In genomic region chr1:6180215-6180577, GRCh38 we compare ENCODE assay signal across 9 cellular contexts. TPM values are rescaled to one million over a fixed set of nuclear protein-coding genes. Genes with fewer than 3 reads are reported as not detected.
DNase-seq lines count a peak whose midpoint lies in the region; ATAC-seq, FAIRE-seq and TF ChIP-seq lines count a peak whose summit lies in the region.
"Had no signal": no experiment of that assay in that cellular context is flagged by ENCODE, and none has a peak within 500 bp of the region (broad histone marks: within the 10 kb centered on the region; RNA-seq: fewer than 3 reads in every experiment).

Gene CHD5, minus strand, starts transcription at chr1:6180321. Its CDS starts 298 bp downstream, at chr1:6180023.

- H4K91ac ChIP-seq in H1 (replicated peaks; ENCODE audit: insufficient read length, low read length): no peak within 1 kb of the TSS

- peaks cover 3 to 19% of the 10 kb centered on the region in 2 experiments for H4K20me1 ChIP-seq in H1 (replicated peaks in 1 of 2; ENCODE audit: control insufficient read depth in 1 of 2, insufficient read depth in 2 of 2, low read length in 2 of 2)

- peak in 1 of 2 experiments; percentile 25; a peak in 1 of 4 replicates for TF ChIP-seq RAD21 in H1 (IDR thresholded peaks at IDR 0.05 in 1 of 2, conservative IDR thresholded peaks at IDR 0.05 in 1 of 2; ENCODE audit: low read depth in 2 of 2, low read length in 2 of 2)

- peak within 1 kb of the TSS; percentile 42 to 80 for H3K4me2 ChIP-seq in H1 (ENCODE audit: insufficient read depth in 1 of 2, low read depth in 2 of 2, low read length in 2 of 2)

- H3K23me2 ChIP-seq in H1 (ENCODE audit: low read depth, low read length): peaks cover 10% of the 10 kb centered on the region; the same call in 1 of the 2 replicates

- 0 out of 2 replicates have a peak within 1 kb of the TSS, but pooled peaks have one; percentile 13 for H3K18ac ChIP-seq in H1 (ENCODE audit: extremely low read depth, low read length)

- TF ChIP-seq EP300 in H1 (IDR thresholded peaks at IDR 0.05; ENCODE audit: borderline replicate concordance in 1 of 2, low read depth in 2 of 2, low read length in 2 of 2): no peak

- H3K14ac ChIP-seq in H1 (ENCODE audit: insufficient read length): no peak within 1 kb of the TSS

- DNase-seq in NCI-H146 (lab: John Stamatoyannopoulos, UW) (peak; percentile 32), NCI-H146 treated with DMSO at 0.1 percent for 48 hours (lab: John Stamatoyannopoulos, UW; ENCODE audit: unreplicated experiment) (no peak), NCI-H1930 (lab: John Stamatoyannopoulos, UW) (peak; percentile 53 to 57), H1 (ENCODE audit: low read depth in 1 of 2, low spot score in 2 of 2) (peak in 1 of 2 experiments; percentile 82), skeletal muscle cell (ENCODE audit: low read depth) (no peak), KBM-7 (no peak)

- H3K4me1 ChIP-seq in H1 (replicated peaks in 1 of 4; ENCODE audit: control insufficient read depth in 3 of 4, insufficient read depth in 4 of 4, low read length in 3 of 4): peaks cover 3 to 8% (median 7%) of the 10 kb centered on the region in 4 experiments

- H3K36me3 ChIP-seq in H1 (ENCODE audit: control insufficient read depth in 2 of 4, insufficient read depth in 4 of 4, low read length in 3 of 4): peaks cover 0 to 6% (median under 1%) of the 10 kb centered on the region in 4 experiments; a peak in 2 of 8 replicates

- CTCF ChIA-PET in H1 (lab: Charles Lee; ENCODE audit: partially characterized antibody): interaction anchor here (1.8 kb wide), 1 partner anchor 60 kb away, joined by 8 read pairs; no protein-coding TSS in a partner anchor

- H2AFZ ChIP-seq in H1 (ENCODE audit: low read length): no peak within 1 kb of the TSS

- peaks cover 19 to 61% (median 46%) of the 10 kb centered on the region in 4 experiments for H3K27me3 ChIP-seq in H1 (replicated peaks in 1 of 4; ENCODE audit: control insufficient read depth in 3 of 4, extremely low read depth in 1 of 4, insufficient read depth in 3 of 4, low read length in 3 of 4)

- no peak for FAIRE-seq in H1 (lab: Jason Lieb, UNC)

- H3K56ac ChIP-seq in H1 (replicated peaks; ENCODE audit: insufficient read length, low read depth, low read length): no peak within 1 kb of the TSS

- ATAC-seq in HG03175 (IDR thresholded peaks at IDR 0.05; ENCODE audit: unreplicated experiment): no peak
- no peak for ATAC-seq in GM18505 (IDR thresholded peaks at IDR 0.05; ENCODE audit: unreplicated experiment)

- peak within 1 kb of the TSS; percentile 39 to 55 (median 41) for H3K4me3 ChIP-seq in H1 (ENCODE audit: extremely low read depth in 1 of 4, insufficient read depth in 2 of 4, low read depth in 3 of 4, low read length in 4 of 4)
- H3K4me3 ChIP-seq in skeletal muscle cell (ENCODE audit: low read depth, low read length): peak within 1 kb of the TSS; percentile 18

- H3K79me1 ChIP-seq in H1 (ENCODE audit: low read depth, low read length): no peaks in the 10 kb centered on the region; the same call in 1 of the 2 replicates

- no peak within 1 kb of the TSS for H3K4ac ChIP-seq in H1 (replicated peaks; ENCODE audit: insufficient read length, low read depth, low read length)

- H2BK15ac ChIP-seq in H1 (ENCODE audit: low read length): no peak within 1 kb of the TSS

- no peak within 1 kb of the TSS for H4K5ac ChIP-seq in H1 (ENCODE audit: insufficient read length, low read depth, low read length)

- H3K9ac ChIP-seq in H1 (replicated peaks in 1 of 4; ENCODE audit: extremely low read depth in 1 of 4, low read depth in 3 of 4, low read length in 3 of 4): no peak within 1 kb of the TSS

- in situ Hi-C loops in KBM-7 (cut with MboI; ENCODE audit: low pct_unique_long_range_greater_than_20kb, low sequenced_read_pairs): no loop called here

- POLR2A ChIA-PET in H1 (lab: Charles Lee; ENCODE audit: partially characterized antibody): interaction anchor here (1.3 to 6.0 kb wide), 2 partner anchors 14 to 18 kb away, joined by 6 to 50 read pairs; partner anchors contain the start of gene RPL22

- no peak within 1 kb of the TSS for H2AK5ac ChIP-seq in H1 (ENCODE audit: low read depth, low read length)

- peak within 1 kb of the TSS; percentile 57 for H4K8ac ChIP-seq in H1 (ENCODE audit: extremely low read depth, insufficient read depth, low read length)

- WGBS in H1 (ENCODE audit: extremely low coverage in 1 of 2, insufficient coverage in 1 of 2, insufficient read length in 1 of 2, insufficient replicate concordance in 2 of 2, low coverage in 1 of 2, low lambda C conversion rate in 2 of 2, missing lambda C conversion rate in 1 of 2), 2 experiments: 4% methylated on average over 46 of the region's 46 CpGs; no CpG with 5 or more reads in 1 of the 2 experiments

- no peak within 1 kb of the TSS for H2BK5ac ChIP-seq in H1 (ENCODE audit: low read depth, low read length)

- no peaks in the 10 kb centered on the region; a peak in 1 of 4 replicates for H3K79me2 ChIP-seq in H1 (ENCODE audit: control insufficient read depth in 1 of 2, insufficient read depth in 2 of 2, low read length in 2 of 2)

- no peaks in the 10 kb centered on the region for H3K9me3 ChIP-seq in H1 (ENCODE audit: insufficient read depth in 2 of 2, low read depth in 1 of 2, low read length in 1 of 2)

- peak; percentile 6 to 17 (median 9); a peak in 3 of 4 replicates for TF ChIP-seq CTCF in H1 (IDR thresholded peaks at IDR 0.05; ENCODE audit: control extremely low read depth in 1 of 3, insufficient read depth in 1 of 3, low read depth in 1 of 3, low read length in 3 of 3)

- no peak within 1 kb of the TSS for H3K27ac ChIP-seq in H1 (ENCODE audit: low read depth, low read length)
- H3K27ac ChIP-seq: epithelial cell of prostate had no signal

- no peak within 1 kb of the TSS for H3K23ac ChIP-seq in H1 (ENCODE audit: insufficient read length)

- H2BK12ac ChIP-seq in H1 (ENCODE audit: low read depth, low read length): no peak within 1 kb of the TSS

- TF ChIP-seq POLR2A in H1 (IDR thresholded peaks at IDR 0.05; ENCODE audit: control extremely low read depth in 1 of 2, low read depth in 2 of 2, low read length in 2 of 2) (no peak), GM18505 (IDR thresholded peaks at IDR 0.05; ENCODE audit: borderline replicate concordance, extremely low read depth, insufficient read depth, insufficient read length) (no peak)

- no peak within 1 kb of the TSS for H2BK20ac ChIP-seq in H1 (ENCODE audit: low read length)

- no peak within 1 kb of the TSS for H2BK120ac ChIP-seq in H1 (replicated peaks; ENCODE audit: low read depth, low read length)

TF ChIP-seq in H1, 55 proteins besides CTCF, POLR2A, EP300 and RAD21:
- 0 out of 2 replicates have a peak, but pooled peaks have one; percentile 34 for TF ChIP-seq SUZ12 (IDR thresholded peaks at IDR 0.05; ENCODE audit: low read length)
- peak; percentile 55 for TF ChIP-seq CREB1 (IDR thresholded peaks at IDR 0.05)
- TF ChIP-seq EGR1 (IDR thresholded peaks at IDR 0.05; ENCODE audit: borderline replicate concordance, low read depth, low read length): peak; percentile 15; the same call in 1 of the 2 replicates
- TF ChIP-seq GABPA (IDR thresholded peaks at IDR 0.05; ENCODE audit: borderline replicate concordance, insufficient read depth, low read length): no peak
- peak; percentile 66 for TF ChIP-seq BRCA1 (IDR thresholded peaks at IDR 0.05; ENCODE audit: low read depth, low read length)

RNA-seq across cellular contexts. Expression of gene CHD5, which starts in this region (rescaled TPM):
- 0.94 and 1.8 TPM in 2 replicates for total RNA-seq in H1 (2021; fragmentation: NEBNext Ultra II Directional; extraction: Animal tissue kit (Norgen Biotek cat#: 25700))
- polyA plus RNA-seq in H1 (2011; rRNA removed): 0.42 and 0.58 TPM in 2 replicates
- polyA plus RNA-seq in H1 (2011; cell fraction: cytosol; rRNA removed): 0.48 TPM
- polyA plus RNA-seq in H1 (2011; cell fraction: nucleus; rRNA removed): 3.5 TPM
- 0.48 to 1.5 TPM (median 0.97 TPM) in 4 replicates for polyA plus RNA-seq in H1 (2012, experiment 1 of 2)
- 0.43 TPM for polyA plus RNA-seq in H1 (2012, experiment 2 of 2)
- 0.77 TPM for polyA plus RNA-seq in H1 (2013, experiment 1 of 2)
- 0.31 TPM for polyA plus RNA-seq in H1 (2013, experiment 2 of 2)
- polyA minus RNA-seq in H1 (2011; rRNA and poly(A)+ RNA removed): 0.47 and 0.80 TPM in 2 replicates
- 0.37 TPM for polyA minus RNA-seq in H1 (2011; cell fraction: cytosol; rRNA and poly(A)+ RNA removed)
- 0.90 TPM for polyA minus RNA-seq in H1 (2011; cell fraction: nucleus; rRNA and poly(A)+ RNA removed)

Comparison
In these comparisons a context has a peak if more than half of its experiments do, and no peak if none do; other contexts are left out.
1. DNase-seq: peak in NCI-H146 (single experiment) and NCI-H1930 (2 of 2); none in NCI-H146 treated with DMSO at 0.1 percent for 48 hours (single experiment), skeletal muscle cell (single experiment) and KBM-7 (single experiment).